Comparison of ENCODE assay signal across 8 cellular contexts in the genomic region with DNA sequence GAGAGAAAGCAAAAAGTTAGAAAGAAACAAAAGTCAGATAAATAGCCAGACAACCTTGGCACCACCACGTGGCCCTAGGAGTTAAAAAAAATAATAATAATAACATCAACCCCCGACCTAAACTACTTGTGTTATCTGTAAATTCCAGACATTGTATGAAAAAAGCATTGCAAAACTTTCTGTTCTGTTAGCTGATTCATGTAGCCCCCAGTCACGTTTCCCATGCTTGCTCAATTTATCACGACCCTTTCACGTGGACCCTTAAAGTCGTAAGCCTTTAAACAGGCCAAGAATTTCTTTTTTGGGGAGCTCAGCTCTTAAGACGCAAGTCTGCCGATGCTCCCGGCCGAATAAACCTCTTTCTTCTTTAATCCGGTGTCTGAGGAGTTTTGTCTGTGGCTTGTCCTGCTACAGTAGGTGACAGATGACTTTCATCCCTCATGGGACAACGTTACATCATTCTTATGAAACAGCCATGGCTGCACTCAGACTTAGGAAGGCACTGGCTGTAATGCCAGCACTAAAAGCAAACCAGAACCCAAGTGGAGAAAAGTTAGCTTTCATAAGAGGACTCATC. TPM values are rescaled to one million over a fixed set of nuclear protein-coding genes. Genes with fewer than 3 reads are reported as not detected.
DNase-seq lines count a peak whose midpoint lies in the region; ATAC-seq and TF ChIP-seq lines count a peak whose summit lies in the region.

No MANE protein-coding gene starts in this region.

- DNase-seq in A673 (ENCODE audit: low spot score) = peak; percentile 66
- DNase-seq in RPMI8226 = peak; percentile 29
- DNase-seq in pons (ENCODE audit: low spot score) = no peak
- no peak for DNase-seq in NCI-H510A (lab: John Stamatoyannopoulos, UW)

- ATAC-seq in GM18868 (IDR thresholded peaks at IDR 0.05; ENCODE audit: unreplicated experiment) (peak; percentile 31), HG03064 (IDR thresholded peaks at IDR 0.05; ENCODE audit: low read depth, unreplicated experiment) (peak; percentile 23)

- H3K4me1 ChIP-seq in A673 (ENCODE audit: insufficient read depth, low read length, poor library complexity, severe bottlenecking) (peaks cover 12% of the 10 kb centered on the region), ectodermal cell (ENCODE audit: control insufficient read depth, insufficient read depth, low read length) (peaks cover 22% of the 10 kb centered on the region), mucosa of stomach (ENCODE audit: control insufficient read depth, insufficient read depth, low read length) (peaks cover 51% of the 10 kb centered on the region)

- H3K4me3 ChIP-seq in A673 (ENCODE audit: low read depth, low read length, poor library complexity, severe bottlenecking) (peak overlapping the region; percentile 96), ectodermal cell (ENCODE audit: insufficient read depth, low read depth, low read length) (peak overlapping the region; percentile 99), mucosa of stomach (ENCODE audit: low read length) (peak overlapping the region; percentile 86)

- POLR2A ChIA-PET in A673 (lab: Charles Lee; ENCODE audit: low non-redundant PET) = interaction anchor here (0.6 kb wide), 1 partner anchor 11 kb away, joined by 3 read pairs; no protein-coding TSS in a partner anchor

- no peak for TF ChIP-seq CTCF in A673 (conservative IDR thresholded peaks at IDR 0.05; ENCODE audit: low read depth, low read length)

- H3K36me3 ChIP-seq in A673 (ENCODE audit: insufficient read depth, low read length, poor library complexity, severe bottlenecking) = no peaks in the 10 kb centered on the region
- H3K36me3 ChIP-seq in ectodermal cell (ENCODE audit: control insufficient read depth, insufficient read depth, low read length) = no peaks in the 10 kb centered on the region
- H3K36me3 ChIP-seq in mucosa of stomach (ENCODE audit: control insufficient read depth, insufficient read depth, low read length) = no peaks in the 10 kb centered on the region

- H3K9ac ChIP-seq in mucosa of stomach (ENCODE audit: low read length) = peak overlapping the region; percentile 92

- H3K27me3 ChIP-seq in A673 (replicated peaks; ENCODE audit: insufficient read depth, low read depth, low read length, poor library complexity) = no peaks in the 10 kb centered on the region
- no peaks in the 10 kb centered on the region for H3K27me3 ChIP-seq in ectodermal cell (ENCODE audit: control insufficient read depth, insufficient read depth, low read length, poor library complexity, severe bottlenecking)
- no peaks in the 10 kb centered on the region for H3K27me3 ChIP-seq in mucosa of stomach (ENCODE audit: control insufficient read depth, insufficient read depth, low read length)

- H3K27ac ChIP-seq in A673 (ENCODE audit: low read depth, low read length, poor library complexity, severe bottlenecking) (peak overlapping the region; percentile 96), ectodermal cell (ENCODE audit: insufficient read depth, low read depth, low read length, poor library complexity, severe bottlenecking) (peak overlapping the region; percentile 76)

- intact Hi-C loops in A673 (cut with micrococcal nuclease; ENCODE audit: unreplicated experiment) = no loop called here

- no peaks in the 10 kb centered on the region for H3K9me3 ChIP-seq in A673 (ENCODE audit: low read depth, low read length, poor library complexity, severe bottlenecking)
- no peaks in the 10 kb centered on the region for H3K9me3 ChIP-seq in ectodermal cell (ENCODE audit: control insufficient read depth, low read length)
- H3K9me3 ChIP-seq in mucosa of stomach (ENCODE audit: control insufficient read depth, low read length) = no peaks in the 10 kb centered on the region

- WGBS in ectodermal cell, 2 experiments = 75 to 78% methylated on average over 11 to 12 of the region's 12 CpGs

- BruUV-seq in A673 (replicated peaks; lab: Mats Ljungman, UMichigan) = TSS peak; percentile 88

- CTCF ChIA-PET in A673 (lab: Charles Lee) = no interaction called here

RNA-seq across cellular contexts. Expression of gene ACOX3, which starts 0.5 kb away (rescaled TPM):
- 14.3 and 18.9 TPM in 2 replicates for total RNA-seq in A673 (2021)
- polyA plus RNA-seq in ectodermal cell (2013, experiment 1 of 4) = 12.0 TPM
- polyA plus RNA-seq in ectodermal cell (2013, experiment 2 of 4) = 16.7 TPM
- 9.3 TPM for polyA plus RNA-seq in ectodermal cell (2013, experiment 3 of 4)
- polyA plus RNA-seq in ectodermal cell (2013, experiment 4 of 4) = 10.9 TPM

RNA-seq across cellular contexts. Expression of gene TRMT44, which starts 0.6 kb away (rescaled TPM):
- total RNA-seq in A673 (2021) = 22.4 and 22.9 TPM in 2 replicates
- polyA plus RNA-seq in ectodermal cell (2013, experiment 1 of 4) = 13.3 TPM
- 14.5 TPM for polyA plus RNA-seq in ectodermal cell (2013, experiment 2 of 4)
- polyA plus RNA-seq in ectodermal cell (2013, experiment 3 of 4) = 12.3 TPM
- polyA plus RNA-seq in ectodermal cell (2013, experiment 4 of 4) = 12.4 TPM

Comparison
In these comparisons a context has a peak if more than half of its experiments do, and no peak if none do; other contexts are left out.
1. DNase-seq: peak in A673 (single experiment) and RPMI8226 (single experiment); none in pons (single experiment) and NCI-H510A (single experiment).
2. Peak in every context shown above with its lines, with median percentiles within 50 percentile points of each other: H3K4me3 ChIP-seq.